1 cellular context compared by ENCODE assay signal in the genomic region with DNA sequence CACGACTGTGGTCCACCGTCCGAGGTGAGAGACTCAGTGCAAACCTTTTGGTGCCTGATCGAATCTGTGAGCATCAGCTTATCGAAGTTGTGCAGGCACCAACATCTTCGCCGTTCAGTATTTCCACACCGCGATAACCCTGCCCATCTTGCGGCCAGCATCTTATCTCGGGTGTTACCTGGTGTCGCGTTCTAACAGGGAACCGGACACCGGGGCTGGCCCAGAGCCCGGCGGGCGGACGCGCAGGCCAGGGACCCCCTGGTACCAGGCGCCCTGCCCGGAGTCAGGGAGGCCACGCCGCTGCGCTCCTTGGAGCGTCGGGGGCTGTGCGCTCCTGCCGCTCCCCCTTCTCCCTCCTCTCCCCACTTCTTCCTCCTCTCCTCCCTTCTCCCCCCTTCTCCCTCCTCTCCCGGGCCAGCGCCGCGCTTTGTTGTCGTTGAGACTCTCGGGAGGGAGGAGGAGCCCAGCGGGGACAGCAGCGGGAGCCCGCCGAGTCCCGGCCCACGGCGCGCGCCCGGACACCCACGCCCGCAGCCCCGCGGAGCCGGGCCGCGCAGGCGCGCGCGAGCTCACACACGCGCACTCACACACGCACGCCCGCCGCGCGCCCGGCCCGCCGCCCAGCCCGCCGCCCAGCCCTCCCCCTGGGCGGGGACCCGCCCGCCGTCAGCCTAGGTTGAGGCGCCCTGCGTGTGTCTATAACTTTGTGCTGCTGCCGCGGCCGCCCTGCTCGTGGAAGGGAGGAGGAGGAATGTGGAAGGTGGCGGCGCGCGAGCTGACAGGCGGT.
TF ChIP-seq lines count a peak whose summit lies in the region.

No MANE protein-coding gene starts in this region.

TF ChIP-seq in HepG2, 621 proteins besides CTCF, POLR2A, EP300 and RAD21 (continued from another document and continues in another):
- TF ChIP-seq ZNF354B (CRISPR knock-in tag; IDR thresholded peaks at IDR 0.05): no peak
- no peak for TF ChIP-seq REPIN1 (CRISPR knock-in tag; IDR thresholded peaks at IDR 0.05; ENCODE audit: borderline replicate concordance, low read depth)
- TF ChIP-seq EED (CRISPR knock-in tag; IDR thresholded peaks at IDR 0.05): 0 out of 2 replicates have a peak, but pooled peaks have one; percentile 28
- TF ChIP-seq, protein P1, sequence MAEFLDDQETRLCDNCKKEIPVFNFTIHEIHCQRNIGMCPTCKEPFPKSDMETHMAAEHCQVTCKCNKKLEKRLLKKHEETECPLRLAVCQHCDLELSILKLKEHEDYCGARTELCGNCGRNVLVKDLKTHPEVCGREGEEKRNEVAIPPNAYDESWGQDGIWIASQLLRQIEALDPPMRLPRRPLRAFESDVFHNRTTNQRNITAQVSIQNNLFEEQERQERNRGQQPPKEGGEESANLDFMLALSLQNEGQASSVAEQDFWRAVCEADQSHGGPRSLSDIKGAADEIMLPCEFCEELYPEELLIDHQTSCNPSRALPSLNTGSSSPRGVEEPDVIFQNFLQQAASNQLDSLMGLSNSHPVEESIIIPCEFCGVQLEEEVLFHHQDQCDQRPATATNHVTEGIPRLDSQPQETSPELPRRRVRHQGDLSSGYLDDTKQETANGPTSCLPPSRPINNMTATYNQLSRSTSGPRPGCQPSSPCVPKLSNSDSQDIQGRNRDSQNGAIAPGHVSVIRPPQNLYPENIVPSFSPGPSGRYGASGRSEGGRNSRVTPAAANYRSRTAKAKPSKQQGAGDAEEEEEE (CRISPR knock-in tag; IDR thresholded peaks at IDR 0.05; ENCODE audit: borderline replicate concordance): no peak
- peak; percentile 46 for TF ChIP-seq SALL1 (CRISPR knock-in tag; IDR thresholded peaks at IDR 0.05)
- peak; percentile 29; the same call in 1 of the 2 replicates for TF ChIP-seq ZNF572 (CRISPR knock-in tag; IDR thresholded peaks at IDR 0.05)
- TF ChIP-seq, protein P2, sequence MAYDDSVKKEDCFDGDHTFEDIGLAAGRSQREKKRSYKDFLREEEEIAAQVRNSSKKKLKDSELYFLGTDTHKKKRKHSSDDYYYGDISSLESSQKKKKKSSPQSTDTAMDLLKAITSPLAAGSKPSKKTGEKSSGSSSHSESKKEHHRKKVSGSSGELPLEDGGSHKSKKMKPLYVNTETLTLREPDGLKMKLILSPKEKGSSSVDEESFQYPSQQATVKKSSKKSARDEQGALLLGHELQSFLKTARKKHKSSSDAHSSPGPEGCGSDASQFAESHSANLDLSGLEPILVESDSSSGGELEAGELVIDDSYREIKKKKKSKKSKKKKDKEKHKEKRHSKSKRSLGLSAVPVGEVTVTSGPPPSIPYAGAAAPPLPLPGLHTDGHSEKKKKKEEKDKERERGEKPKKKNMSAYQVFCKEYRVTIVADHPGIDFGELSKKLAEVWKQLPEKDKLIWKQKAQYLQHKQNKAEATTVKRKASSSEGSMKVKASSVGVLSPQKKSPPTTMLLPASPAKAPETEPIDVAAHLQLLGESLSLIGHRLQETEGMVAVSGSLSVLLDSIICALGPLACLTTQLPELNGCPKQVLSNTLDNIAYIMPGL (CRISPR knock-in tag; IDR thresholded peaks at IDR 0.05; ENCODE audit: borderline replicate concordance in 1 of 2, low read depth in 1 of 2): peak in 1 of 2 experiments; percentile 59; a peak in 2 of 4 replicates
- TF ChIP-seq, protein P3, sequence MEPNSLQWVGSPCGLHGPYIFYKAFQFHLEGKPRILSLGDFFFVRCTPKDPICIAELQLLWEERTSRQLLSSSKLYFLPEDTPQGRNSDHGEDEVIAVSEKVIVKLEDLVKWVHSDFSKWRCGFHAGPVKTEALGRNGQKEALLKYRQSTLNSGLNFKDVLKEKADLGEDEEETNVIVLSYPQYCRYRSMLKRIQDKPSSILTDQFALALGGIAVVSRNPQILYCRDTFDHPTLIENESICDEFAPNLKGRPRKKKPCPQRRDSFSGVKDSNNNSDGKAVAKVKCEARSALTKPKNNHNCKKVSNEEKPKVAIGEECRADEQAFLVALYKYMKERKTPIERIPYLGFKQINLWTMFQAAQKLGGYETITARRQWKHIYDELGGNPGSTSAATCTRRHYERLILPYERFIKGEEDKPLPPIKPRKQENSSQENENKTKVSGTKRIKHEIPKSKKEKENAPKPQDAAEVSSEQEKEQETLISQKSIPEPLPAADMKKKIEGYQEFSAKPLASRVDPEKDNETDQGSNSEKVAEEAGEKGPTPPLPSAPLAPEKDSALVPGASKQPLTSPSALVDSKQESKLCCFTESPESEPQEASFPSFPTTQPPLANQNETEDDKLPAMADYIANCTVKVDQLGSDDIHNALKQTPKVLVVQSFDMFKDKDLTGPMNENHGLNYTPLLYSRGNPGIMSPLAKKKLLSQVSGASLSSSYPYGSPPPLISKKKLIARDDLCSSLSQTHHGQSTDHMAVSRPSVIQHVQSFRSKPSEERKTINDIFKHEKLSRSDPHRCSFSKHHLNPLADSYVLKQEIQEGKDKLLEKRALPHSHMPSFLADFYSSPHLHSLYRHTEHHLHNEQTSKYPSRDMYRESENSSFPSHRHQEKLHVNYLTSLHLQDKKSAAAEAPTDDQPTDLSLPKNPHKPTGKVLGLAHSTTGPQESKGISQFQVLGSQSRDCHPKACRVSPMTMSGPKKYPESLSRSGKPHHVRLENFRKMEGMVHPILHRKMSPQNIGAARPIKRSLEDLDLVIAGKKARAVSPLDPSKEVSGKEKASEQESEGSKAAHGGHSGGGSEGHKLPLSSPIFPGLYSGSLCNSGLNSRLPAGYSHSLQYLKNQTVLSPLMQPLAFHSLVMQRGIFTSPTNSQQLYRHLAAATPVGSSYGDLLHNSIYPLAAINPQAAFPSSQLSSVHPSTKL (CRISPR knock-in tag; IDR thresholded peaks at IDR 0.05): peak; percentile 9; the same call in 1 of the 2 replicates
- TF ChIP-seq ELF3 (CRISPR knock-in tag; IDR thresholded peaks at IDR 0.05): 0 out of 2 replicates have a peak, but pooled peaks have one; percentile 17
- 0 out of 2 replicates have a peak, but pooled peaks have one; percentile 65 for TF ChIP-seq IRX3 (CRISPR knock-in tag; IDR thresholded peaks at IDR 0.05; ENCODE audit: borderline replicate concordance, low read depth)
- TF ChIP-seq, protein P4, sequence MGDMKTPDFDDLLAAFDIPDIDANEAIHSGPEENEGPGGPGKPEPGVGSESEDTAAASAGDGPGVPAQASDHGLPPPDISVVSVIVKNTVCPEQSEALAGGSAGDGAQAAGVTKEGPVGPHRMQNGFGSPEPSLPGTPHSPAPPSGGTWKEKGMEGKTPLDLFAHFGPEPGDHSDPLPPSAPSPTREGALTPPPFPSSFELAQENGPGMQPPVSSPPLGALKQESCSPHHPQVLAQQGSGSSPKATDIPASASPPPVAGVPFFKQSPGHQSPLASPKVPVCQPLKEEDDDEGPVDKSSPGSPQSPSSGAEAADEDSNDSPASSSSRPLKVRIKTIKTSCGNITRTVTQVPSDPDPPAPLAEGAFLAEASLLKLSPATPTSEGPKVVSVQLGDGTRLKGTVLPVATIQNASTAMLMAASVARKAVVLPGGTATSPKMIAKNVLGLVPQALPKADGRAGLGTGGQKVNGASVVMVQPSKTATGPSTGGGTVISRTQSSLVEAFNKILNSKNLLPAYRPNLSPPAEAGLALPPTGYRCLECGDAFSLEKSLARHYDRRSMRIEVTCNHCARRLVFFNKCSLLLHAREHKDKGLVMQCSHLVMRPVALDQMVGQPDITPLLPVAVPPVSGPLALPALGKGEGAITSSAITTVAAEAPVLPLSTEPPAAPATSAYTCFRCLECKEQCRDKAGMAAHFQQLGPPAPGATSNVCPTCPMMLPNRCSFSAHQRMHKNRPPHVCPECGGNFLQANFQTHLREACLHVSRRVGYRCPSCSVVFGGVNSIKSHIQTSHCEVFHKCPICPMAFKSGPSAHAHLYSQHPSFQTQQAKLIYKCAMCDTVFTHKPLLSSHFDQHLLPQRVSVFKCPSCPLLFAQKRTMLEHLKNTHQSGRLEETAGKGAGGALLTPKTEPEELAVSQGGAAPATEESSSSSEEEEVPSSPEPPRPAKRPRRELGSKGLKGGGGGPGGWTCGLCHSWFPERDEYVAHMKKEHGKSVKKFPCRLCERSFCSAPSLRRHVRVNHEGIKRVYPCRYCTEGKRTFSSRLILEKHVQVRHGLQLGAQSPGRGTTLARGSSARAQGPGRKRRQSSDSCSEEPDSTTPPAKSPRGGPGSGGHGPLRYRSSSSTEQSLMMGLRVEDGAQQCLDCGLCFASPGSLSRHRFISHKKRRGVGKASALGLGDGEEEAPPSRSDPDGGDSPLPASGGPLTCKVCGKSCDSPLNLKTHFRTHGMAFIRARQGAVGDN (CRISPR knock-in tag; IDR thresholded peaks at IDR 0.05): no peak; the same call in 1 of the 2 replicates
- TF ChIP-seq MXD4 (CRISPR knock-in tag; IDR thresholded peaks at IDR 0.05): no peak
- TF ChIP-seq ZNF792 (CRISPR knock-in tag; IDR thresholded peaks at IDR 0.05): no peak
- no peak for TF ChIP-seq ZFP36 (IDR thresholded peaks at IDR 0.05; ENCODE audit: borderline replicate concordance, low read depth, low read length, partially characterized antibody)
- 0 out of 2 replicates have a peak, but pooled peaks have one; percentile 40 for TF ChIP-seq DR1 (CRISPR knock-in tag; IDR thresholded peaks at IDR 0.05)
- no peak for TF ChIP-seq ZNF615 (CRISPR knock-in tag; IDR thresholded peaks at IDR 0.05; ENCODE audit: borderline replicate concordance)
- peak; percentile 25; the same call in 1 of the 2 replicates for TF ChIP-seq ZFY (CRISPR knock-in tag; IDR thresholded peaks at IDR 0.05)
- no peak for TF ChIP-seq KAT7 (CRISPR knock-in tag; IDR thresholded peaks at IDR 0.05; ENCODE audit: borderline replicate concordance)
- no peak for TF ChIP-seq ZNF616 (CRISPR knock-in tag; IDR thresholded peaks at IDR 0.05; ENCODE audit: low read depth)
- TF ChIP-seq CBX1 (IDR thresholded peaks at IDR 0.05; ENCODE audit: low read depth): peak; percentile 72
- peak; percentile 9; the same call in 1 of the 2 replicates for TF ChIP-seq TBX3 (IDR thresholded peaks at IDR 0.05; ENCODE audit: borderline replicate concordance)
- TF ChIP-seq MIER3 (CRISPR knock-in tag; IDR thresholded peaks at IDR 0.05; ENCODE audit: borderline replicate concordance): no peak
- no peak for TF ChIP-seq RCOR2 (CRISPR knock-in tag; IDR thresholded peaks at IDR 0.05)
- TF ChIP-seq ZMYM2 (CRISPR knock-in tag; IDR thresholded peaks at IDR 0.05): 0 out of 2 replicates have a peak, but pooled peaks have one; percentile 6
- TF ChIP-seq, protein P5, sequence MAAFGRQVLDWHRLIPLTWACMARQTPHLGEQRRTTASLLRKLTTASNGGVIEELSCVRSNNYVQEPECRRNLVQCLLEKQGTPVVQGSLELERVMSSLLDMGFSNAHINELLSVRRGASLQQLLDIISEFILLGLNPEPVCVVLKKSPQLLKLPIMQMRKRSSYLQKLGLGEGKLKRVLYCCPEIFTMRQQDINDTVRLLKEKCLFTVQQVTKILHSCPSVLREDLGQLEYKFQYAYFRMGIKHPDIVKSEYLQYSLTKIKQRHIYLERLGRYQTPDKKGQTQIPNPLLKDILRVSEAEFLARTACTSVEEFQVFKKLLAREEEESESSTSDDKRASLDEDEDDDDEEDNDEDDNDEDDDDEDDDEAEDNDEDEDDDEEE (CRISPR knock-in tag; IDR thresholded peaks at IDR 0.05): 0 out of 2 replicates have a peak, but pooled peaks have one; percentile 75
- TF ChIP-seq ZSCAN20 (CRISPR knock-in tag; IDR thresholded peaks at IDR 0.05; ENCODE audit: borderline replicate concordance): no peak
- TF ChIP-seq ZNF629 (CRISPR knock-in tag; conservative IDR thresholded peaks at IDR 0.05): no peak
- no peak for TF ChIP-seq ZBTB7A (CRISPR knock-in tag; IDR thresholded peaks at IDR 0.05)
- TF ChIP-seq ZNF20 (CRISPR knock-in tag; IDR thresholded peaks at IDR 0.05): no peak
- no peak for TF ChIP-seq RXRB (CRISPR knock-in tag; IDR thresholded peaks at IDR 0.05; ENCODE audit: borderline replicate concordance)
- TF ChIP-seq, protein P6, sequence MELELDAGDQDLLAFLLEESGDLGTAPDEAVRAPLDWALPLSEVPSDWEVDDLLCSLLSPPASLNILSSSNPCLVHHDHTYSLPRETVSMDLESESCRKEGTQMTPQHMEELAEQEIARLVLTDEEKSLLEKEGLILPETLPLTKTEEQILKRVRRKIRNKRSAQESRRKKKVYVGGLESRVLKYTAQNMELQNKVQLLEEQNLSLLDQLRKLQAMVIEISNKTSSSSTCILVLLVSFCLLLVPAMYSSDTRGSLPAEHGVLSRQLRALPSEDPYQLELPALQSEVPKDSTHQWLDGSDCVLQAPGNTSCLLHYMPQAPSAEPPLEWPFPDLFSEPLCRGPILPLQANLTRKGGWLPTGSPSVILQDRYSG (CRISPR knock-in tag; IDR thresholded peaks at IDR 0.05): no peak
- TF ChIP-seq ZNF331 (CRISPR knock-in tag; IDR thresholded peaks at IDR 0.05): peak; percentile 18; the same call in 1 of the 2 replicates
- TF ChIP-seq ZNF564 (CRISPR knock-in tag; IDR thresholded peaks at IDR 0.05): 0 out of 2 replicates have a peak, but pooled peaks have one; percentile 71
- no peak for TF ChIP-seq NCOA5 (CRISPR knock-in tag; IDR thresholded peaks at IDR 0.05)
- TF ChIP-seq RFX1 (IDR thresholded peaks at IDR 0.05): no peak
- no peak for TF ChIP-seq MLLT10 (CRISPR knock-in tag; IDR thresholded peaks at IDR 0.05)
- TF ChIP-seq TAF1 (CRISPR knock-in tag; IDR thresholded peaks at IDR 0.05): peak; percentile 54
- TF ChIP-seq TBX2 (CRISPR knock-in tag; IDR thresholded peaks at IDR 0.05; ENCODE audit: borderline replicate concordance): peak; percentile 52; the same call in 1 of the 2 replicates
- TF ChIP-seq ZNF468 (CRISPR knock-in tag; IDR thresholded peaks at IDR 0.05): no peak
- no peak for TF ChIP-seq ZNF552 (CRISPR knock-in tag; IDR thresholded peaks at IDR 0.05; ENCODE audit: borderline replicate concordance)
- TF ChIP-seq ETV6 (CRISPR knock-in tag; conservative IDR thresholded peaks at IDR 0.05): peak; percentile 29; the same call in 1 of the 2 replicates
- TF ChIP-seq ZSCAN25 (CRISPR knock-in tag; IDR thresholded peaks at IDR 0.05): peak; percentile 58
- TF ChIP-seq, protein P7, sequence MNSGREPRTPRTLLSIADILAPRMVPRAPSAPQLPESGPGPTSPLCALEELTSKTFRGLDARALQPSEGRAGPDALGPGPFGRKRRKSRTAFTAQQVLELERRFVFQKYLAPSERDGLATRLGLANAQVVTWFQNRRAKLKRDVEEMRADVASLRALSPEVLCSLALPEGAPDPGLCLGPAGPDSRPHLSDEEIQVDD (CRISPR knock-in tag; IDR thresholded peaks at IDR 0.05; ENCODE audit: borderline replicate concordance): no peak
- TF ChIP-seq, protein P8, sequence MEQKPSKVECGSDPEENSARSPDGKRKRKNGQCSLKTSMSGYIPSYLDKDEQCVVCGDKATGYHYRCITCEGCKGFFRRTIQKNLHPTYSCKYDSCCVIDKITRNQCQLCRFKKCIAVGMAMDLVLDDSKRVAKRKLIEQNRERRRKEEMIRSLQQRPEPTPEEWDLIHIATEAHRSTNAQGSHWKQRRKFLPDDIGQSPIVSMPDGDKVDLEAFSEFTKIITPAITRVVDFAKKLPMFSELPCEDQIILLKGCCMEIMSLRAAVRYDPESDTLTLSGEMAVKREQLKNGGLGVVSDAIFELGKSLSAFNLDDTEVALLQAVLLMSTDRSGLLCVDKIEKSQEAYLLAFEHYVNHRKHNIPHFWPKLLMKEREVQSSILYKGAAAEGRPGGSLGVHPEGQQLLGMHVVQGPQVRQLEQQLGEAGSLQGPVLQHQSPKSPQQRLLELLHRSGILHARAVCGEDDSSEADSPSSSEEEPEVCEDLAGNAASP (CRISPR knock-in tag; IDR thresholded peaks at IDR 0.05; ENCODE audit: borderline replicate concordance): no peak
- TF ChIP-seq NCOR1 (IDR thresholded peaks at IDR 0.05; ENCODE audit: borderline replicate concordance, low read length): no peak
- no peak for TF ChIP-seq NKX3-1 (CRISPR knock-in tag; IDR thresholded peaks at IDR 0.05)
- TF ChIP-seq CHD4 (IDR thresholded peaks at IDR 0.05; ENCODE audit: borderline replicate concordance, low read length): no peak
- TF ChIP-seq SMAD3 (CRISPR knock-in tag; IDR thresholded peaks at IDR 0.05): no peak; the same call in 1 of the 2 replicates
- TF ChIP-seq, protein P9, sequence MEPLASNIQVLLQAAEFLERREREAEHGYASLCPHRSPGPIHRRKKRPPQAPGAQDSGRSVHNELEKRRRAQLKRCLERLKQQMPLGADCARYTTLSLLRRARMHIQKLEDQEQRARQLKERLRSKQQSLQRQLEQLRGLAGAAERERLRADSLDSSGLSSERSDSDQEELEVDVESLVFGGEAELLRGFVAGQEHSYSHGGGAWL (CRISPR knock-in tag; IDR thresholded peaks at IDR 0.05): peak; percentile 8; the same call in 1 of the 2 replicates
